In genomic region chr6:109381007-109381746, GRCh38 we compare ENCODE assay signal across 8 cellular contexts. TPM values are rescaled to one million over a fixed set of nuclear protein-coding genes. Genes with fewer than 3 reads are reported as not detected.
DNase-seq lines count a peak whose midpoint lies in the region; ATAC-seq and TF ChIP-seq lines count a peak whose summit lies in the region.

No MANE protein-coding gene starts in this region.

- H3K36me3 ChIP-seq in HUES6 (ENCODE audit: control insufficient read depth, insufficient read depth, low read length) (peaks cover 29% of the 10 kb centered on the region), skeletal muscle tissue (ENCODE audit: control insufficient read depth in 3 of 3, insufficient read depth in 3 of 3, low read length in 3 of 3) (peaks cover 9 to 13% (median 11%) of the 10 kb centered on the region in 3 donors)

- H3K4me3 ChIP-seq in HUES6 (ENCODE audit: low read depth, low read length) = peak overlapping the region; percentile 99
- peak overlapping the region; percentile 93 to 99 (median 98) for H3K4me3 ChIP-seq in skeletal muscle tissue (ENCODE audit: low read length in 3 of 3)

- no peaks in the 10 kb centered on the region for H3K9me3 Mint-ChIP-seq in activated CD4-positive, alpha-beta memory T cell treated with anti-CD3 and anti-CD28 coated beads for 36 hours

- H3K27me3 Mint-ChIP-seq in activated CD4-positive, alpha-beta memory T cell treated with anti-CD3 and anti-CD28 coated beads for 36 hours = no peaks in the 10 kb centered on the region

- H3K27ac ChIP-seq in HUES6 (ENCODE audit: low read depth, low read length) = peak overlapping the region; percentile 100
- H3K27ac ChIP-seq in skeletal muscle tissue (ENCODE audit: low read depth, low read length) = peak overlapping the region; percentile 98

- intact Hi-C loops in activated CD4-positive, alpha-beta memory T cell treated with anti-CD3 and anti-CD28 coated beads for 36 hours (cut with micrococcal nuclease) = loop anchor here (1.0 to 10.0 kb wide), 6 partner anchors 8 to 1556 kb away; partner anchors contain the start of genes CDC40, OSTM1, SCML4 and SEC63

- H3K9me3 ChIP-seq in HUES6 (ENCODE audit: control insufficient read depth, insufficient read depth, low read depth, low read length) = no peaks in the 10 kb centered on the region
- no peaks in the 10 kb centered on the region for H3K9me3 ChIP-seq in skeletal muscle tissue (ENCODE audit: control insufficient read depth in 3 of 3, low read length in 3 of 3)

- in situ Hi-C loops in G401 (cut with HindIII; ENCODE audit: low sequenced_read_pairs) = no loop called here

- POLR2A ChIA-PET in activated CD4-positive, alpha-beta memory T cell treated with anti-CD3 and anti-CD28 coated beads for 36 hours (lab: Charles Lee) = interaction anchor here (0.6 to 4.7 kb wide), 8 partner anchors 9 to 379 kb away, joined by 3 to 111 read pairs (median 15); partner anchors contain the start of genes CEP57L1, MICAL1, PPIL6 and SESN1
- POLR2A ChIA-PET in HEK293T (lab: Yijun Ruan, JAX) = interaction anchor here (1.2 kb wide), 1 partner anchor 310 kb away, joined by 3 read pairs; no protein-coding TSS in a partner anchor

- peak; percentile 45 for DNase-seq in G401 (ENCODE audit: low spot score)
- peak; percentile 23 for DNase-seq in activated CD4-positive, alpha-beta memory T cell treated with anti-CD3 and anti-CD28 coated beads for 36 hours
- peak; percentile 19 for DNase-seq in glomerular visceral epithelial cell (ENCODE audit: extremely low spot score)
- no peak for DNase-seq in NCI-H510A (lab: John Stamatoyannopoulos, UW)
- DNase-seq in HEK293T (ENCODE audit: extremely low spot score) = no peak

- H3K27ac Mint-ChIP-seq in activated CD4-positive, alpha-beta memory T cell treated with anti-CD3 and anti-CD28 coated beads for 36 hours = peak overlapping the region; percentile 99

- CTCF ChIA-PET in activated CD4-positive, alpha-beta memory T cell treated with anti-CD3 and anti-CD28 coated beads for 36 hours (lab: Charles Lee) = interaction anchor here (4.4 to 5.4 kb wide), 2 partner anchors 9 to 193 kb away, joined by 48 to 139 read pairs; no protein-coding TSS in a partner anchor
- CTCF ChIA-PET in HEK293T (lab: Yijun Ruan, JAX) = interaction anchor here (1.6 kb wide), 1 partner anchor 13 kb away, joined by 3 read pairs; no protein-coding TSS in a partner anchor

- ATAC-seq in GM21423 (IDR thresholded peaks at IDR 0.05; ENCODE audit: unreplicated experiment) = no peak

- H3K4me1 Mint-ChIP-seq in activated CD4-positive, alpha-beta memory T cell treated with anti-CD3 and anti-CD28 coated beads for 36 hours (ENCODE audit: low read depth) = peaks cover 50% of the 10 kb centered on the region

- peaks cover 44% of the 10 kb centered on the region for H3K36me3 Mint-ChIP-seq in activated CD4-positive, alpha-beta memory T cell treated with anti-CD3 and anti-CD28 coated beads for 36 hours

- H3K9ac ChIP-seq in HUES6 (ENCODE audit: low read length) = peak overlapping the region; percentile 99
- peak overlapping the region; percentile 93 to 100 (median 98) for H3K9ac ChIP-seq in skeletal muscle tissue (ENCODE audit: low read depth in 1 of 3, low read length in 3 of 3)

- H3K4me3 Mint-ChIP-seq in activated CD4-positive, alpha-beta memory T cell treated with anti-CD3 and anti-CD28 coated beads for 36 hours = peak overlapping the region; percentile 95

- H3K27me3 ChIP-seq in HUES6 (ENCODE audit: control insufficient read depth, insufficient read depth, low read length) = no peaks in the 10 kb centered on the region
- no peaks in the 10 kb centered on the region for H3K27me3 ChIP-seq in skeletal muscle tissue (ENCODE audit: control insufficient read depth in 3 of 3, insufficient read depth in 3 of 3, low read length in 3 of 3)

- H3K4me1 ChIP-seq in HUES6 (ENCODE audit: control insufficient read depth, insufficient read depth, low read length) (peaks cover 18% of the 10 kb centered on the region), skeletal muscle tissue (ENCODE audit: control insufficient read depth in 3 of 3, insufficient read depth in 3 of 3, low read length in 3 of 3) (peaks cover 13 to 26% (median 25%) of the 10 kb centered on the region in 3 donors)

TF ChIP-seq in HEK293T, 16 proteins besides CTCF, POLR2A, EP300 and RAD21:
- no peak for TF ChIP-seq BHLHE40 (IDR thresholded peaks at IDR 0.05; ENCODE audit: borderline replicate concordance)
- TF ChIP-seq NFRKB (IDR thresholded peaks at IDR 0.05) = no peak
- TF ChIP-seq PKNOX1 (IDR thresholded peaks at IDR 0.05) = no peak
- TF ChIP-seq FOXM1 (IDR thresholded peaks at IDR 0.05; ENCODE audit: borderline replicate concordance) = no peak
- no peak for TF ChIP-seq L3MBTL2 (conservative IDR thresholded peaks at IDR 0.05)
- no peak for TF ChIP-seq CTBP1 (IDR thresholded peaks at IDR 0.05; ENCODE audit: borderline replicate concordance)
TF ChIP-seq in HEK293T: peak in this region for 0.

RNA-seq across cellular contexts. Expression of gene CD164, which starts 1.1 kb away (rescaled TPM):
- total RNA-seq in G401 (2014; rRNA removed; shearing (Covaris generic)) = 153 and 190 TPM in 2 replicates
- total RNA-seq in activated CD4-positive, alpha-beta memory T cell treated with anti-CD3 and anti-CD28 coated beads for 36 hours = 100 to 1,000 TPM; 223 to 229 TPM
- total RNA-seq in skeletal muscle tissue = 160 TPM

RNA-seq across cellular contexts. Expression of gene PPIL6, which starts 59.3 kb away (rescaled TPM):
- 2.8 and 4.2 TPM in 2 replicates for total RNA-seq in G401 (2014; rRNA removed; shearing (Covaris generic))
- total RNA-seq in activated CD4-positive, alpha-beta memory T cell treated with anti-CD3 and anti-CD28 coated beads for 36 hours = under 1 TPM; 0.43 to 0.46 TPM
- 15.7 TPM for total RNA-seq in skeletal muscle tissue

RNA-seq across cellular contexts. Expression of gene SMPD2, which starts 59.3 kb away (rescaled TPM):
- 16.1 and 21.8 TPM in 2 replicates for total RNA-seq in G401 (2014; rRNA removed; shearing (Covaris generic))
- total RNA-seq in activated CD4-positive, alpha-beta memory T cell treated with anti-CD3 and anti-CD28 coated beads for 36 hours = 1 to 10 TPM; 9.7 TPM
- total RNA-seq in skeletal muscle tissue = 8.4 TPM

Comparison
In these comparisons a context has a peak if more than half of its experiments do, and no peak if none do; other contexts are left out.
1. DNase-seq: peak in G401 (single experiment), activated CD4-positive, alpha-beta memory T cell treated with anti-CD3 and anti-CD28 coated beads for 36 hours (single experiment) and glomerular visceral epithelial cell (single experiment); none in NCI-H510A (single experiment) and HEK293T (single experiment).